ENCODE assay signal across 1 cellular context in genomic region chr6:127097442-127097841, GRCh38.
TF ChIP-seq lines count a peak whose summit lies in the region.

No MANE protein-coding gene starts in this region.

TF ChIP-seq in HEK293, 187 proteins besides CTCF, POLR2A, EP300 and RAD21 (continued from another document):
- peak; percentile 66 for TF ChIP-seq ZBTB11 (tag by site-specific recombination; conservative IDR thresholded peaks at IDR 0.05; ENCODE audit: low read depth)
- TF ChIP-seq ZNF654 (tag by site-specific recombination; IDR thresholded peaks at IDR 0.05; ENCODE audit: low read depth): peak; percentile 32; the same call in 1 of the 2 replicates
TF ChIP-seq in HEK293: peak in this region for 17; not testable (repeated sequence) for 170.
